Comparison of ENCODE assay signal across 1 cellular context in the genomic region with DNA sequence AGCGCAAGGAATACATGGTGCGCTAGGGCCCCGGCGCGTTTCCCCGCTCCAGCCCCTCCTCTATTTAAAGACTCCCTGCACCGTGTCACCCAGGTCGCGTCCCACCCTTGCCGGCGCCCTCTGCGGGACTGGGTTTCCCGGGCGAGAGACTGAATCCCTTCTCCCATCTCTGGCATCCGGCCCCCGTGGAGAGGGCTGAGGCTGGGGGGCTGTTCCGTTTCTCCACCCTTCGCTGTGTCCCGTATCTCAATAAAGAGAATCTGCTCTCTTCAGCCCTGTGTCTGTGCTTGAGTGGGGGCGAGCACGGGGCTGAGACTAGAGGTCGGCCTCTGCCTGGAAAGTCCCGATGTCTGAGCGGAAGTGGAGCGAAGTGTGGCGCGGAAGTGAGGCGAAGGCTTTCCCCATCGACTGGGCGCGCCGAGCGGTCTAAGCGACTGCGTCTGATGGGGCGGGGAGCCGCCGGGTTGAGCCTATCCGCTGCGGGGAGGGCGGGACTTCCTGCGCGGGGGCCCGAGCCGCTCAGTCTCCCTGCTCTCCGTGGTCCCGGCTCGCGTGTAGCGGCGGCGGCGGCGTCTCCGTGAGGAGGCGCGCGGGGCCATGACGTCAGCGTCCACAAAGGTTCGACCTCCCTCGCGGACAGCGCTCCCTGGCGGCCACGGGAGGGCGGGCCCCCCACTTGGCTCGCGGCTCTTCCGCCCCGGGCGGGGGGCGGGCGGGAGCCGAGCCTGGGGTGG.
TF ChIP-seq lines count a peak whose summit lies in the region.

No MANE protein-coding gene starts in this region.

TF ChIP-seq in K562, 482 proteins besides CTCF, POLR2A, EP300 and RAD21 (continues in another document):
- TF ChIP-seq SUPT5H (IDR thresholded peaks at IDR 0.05), result peak; percentile 88
- TF ChIP-seq MAZ (CRISPR knock-in tag; conservative IDR thresholded peaks at IDR 0.05 in 1 of 2, IDR thresholded peaks at IDR 0.05 in 1 of 2), result peak; percentile 90 to 94
- no peak for TF ChIP-seq ZNF347 (CRISPR knock-in tag; IDR thresholded peaks at IDR 0.05; ENCODE audit: low read depth)
- no peak for TF ChIP-seq ZNF175 (CRISPR knock-in tag; IDR thresholded peaks at IDR 0.05; ENCODE audit: low read depth)
- TF ChIP-seq ZNF408 (CRISPR knock-in tag; IDR thresholded peaks at IDR 0.05; ENCODE audit: low read depth), result no peak
- peak; percentile 90 for TF ChIP-seq CREB1 (IDR thresholded peaks at IDR 0.05)
- peak; percentile 91 for TF ChIP-seq CREB1 (CRISPR knock-in tag; IDR thresholded peaks at IDR 0.05)
- no peak for TF ChIP-seq NR3C1 (CRISPR knock-in tag; IDR thresholded peaks at IDR 0.05)
- TF ChIP-seq ZNF75A (CRISPR knock-in tag; IDR thresholded peaks at IDR 0.05), result no peak
- TF ChIP-seq, protein P1, sequence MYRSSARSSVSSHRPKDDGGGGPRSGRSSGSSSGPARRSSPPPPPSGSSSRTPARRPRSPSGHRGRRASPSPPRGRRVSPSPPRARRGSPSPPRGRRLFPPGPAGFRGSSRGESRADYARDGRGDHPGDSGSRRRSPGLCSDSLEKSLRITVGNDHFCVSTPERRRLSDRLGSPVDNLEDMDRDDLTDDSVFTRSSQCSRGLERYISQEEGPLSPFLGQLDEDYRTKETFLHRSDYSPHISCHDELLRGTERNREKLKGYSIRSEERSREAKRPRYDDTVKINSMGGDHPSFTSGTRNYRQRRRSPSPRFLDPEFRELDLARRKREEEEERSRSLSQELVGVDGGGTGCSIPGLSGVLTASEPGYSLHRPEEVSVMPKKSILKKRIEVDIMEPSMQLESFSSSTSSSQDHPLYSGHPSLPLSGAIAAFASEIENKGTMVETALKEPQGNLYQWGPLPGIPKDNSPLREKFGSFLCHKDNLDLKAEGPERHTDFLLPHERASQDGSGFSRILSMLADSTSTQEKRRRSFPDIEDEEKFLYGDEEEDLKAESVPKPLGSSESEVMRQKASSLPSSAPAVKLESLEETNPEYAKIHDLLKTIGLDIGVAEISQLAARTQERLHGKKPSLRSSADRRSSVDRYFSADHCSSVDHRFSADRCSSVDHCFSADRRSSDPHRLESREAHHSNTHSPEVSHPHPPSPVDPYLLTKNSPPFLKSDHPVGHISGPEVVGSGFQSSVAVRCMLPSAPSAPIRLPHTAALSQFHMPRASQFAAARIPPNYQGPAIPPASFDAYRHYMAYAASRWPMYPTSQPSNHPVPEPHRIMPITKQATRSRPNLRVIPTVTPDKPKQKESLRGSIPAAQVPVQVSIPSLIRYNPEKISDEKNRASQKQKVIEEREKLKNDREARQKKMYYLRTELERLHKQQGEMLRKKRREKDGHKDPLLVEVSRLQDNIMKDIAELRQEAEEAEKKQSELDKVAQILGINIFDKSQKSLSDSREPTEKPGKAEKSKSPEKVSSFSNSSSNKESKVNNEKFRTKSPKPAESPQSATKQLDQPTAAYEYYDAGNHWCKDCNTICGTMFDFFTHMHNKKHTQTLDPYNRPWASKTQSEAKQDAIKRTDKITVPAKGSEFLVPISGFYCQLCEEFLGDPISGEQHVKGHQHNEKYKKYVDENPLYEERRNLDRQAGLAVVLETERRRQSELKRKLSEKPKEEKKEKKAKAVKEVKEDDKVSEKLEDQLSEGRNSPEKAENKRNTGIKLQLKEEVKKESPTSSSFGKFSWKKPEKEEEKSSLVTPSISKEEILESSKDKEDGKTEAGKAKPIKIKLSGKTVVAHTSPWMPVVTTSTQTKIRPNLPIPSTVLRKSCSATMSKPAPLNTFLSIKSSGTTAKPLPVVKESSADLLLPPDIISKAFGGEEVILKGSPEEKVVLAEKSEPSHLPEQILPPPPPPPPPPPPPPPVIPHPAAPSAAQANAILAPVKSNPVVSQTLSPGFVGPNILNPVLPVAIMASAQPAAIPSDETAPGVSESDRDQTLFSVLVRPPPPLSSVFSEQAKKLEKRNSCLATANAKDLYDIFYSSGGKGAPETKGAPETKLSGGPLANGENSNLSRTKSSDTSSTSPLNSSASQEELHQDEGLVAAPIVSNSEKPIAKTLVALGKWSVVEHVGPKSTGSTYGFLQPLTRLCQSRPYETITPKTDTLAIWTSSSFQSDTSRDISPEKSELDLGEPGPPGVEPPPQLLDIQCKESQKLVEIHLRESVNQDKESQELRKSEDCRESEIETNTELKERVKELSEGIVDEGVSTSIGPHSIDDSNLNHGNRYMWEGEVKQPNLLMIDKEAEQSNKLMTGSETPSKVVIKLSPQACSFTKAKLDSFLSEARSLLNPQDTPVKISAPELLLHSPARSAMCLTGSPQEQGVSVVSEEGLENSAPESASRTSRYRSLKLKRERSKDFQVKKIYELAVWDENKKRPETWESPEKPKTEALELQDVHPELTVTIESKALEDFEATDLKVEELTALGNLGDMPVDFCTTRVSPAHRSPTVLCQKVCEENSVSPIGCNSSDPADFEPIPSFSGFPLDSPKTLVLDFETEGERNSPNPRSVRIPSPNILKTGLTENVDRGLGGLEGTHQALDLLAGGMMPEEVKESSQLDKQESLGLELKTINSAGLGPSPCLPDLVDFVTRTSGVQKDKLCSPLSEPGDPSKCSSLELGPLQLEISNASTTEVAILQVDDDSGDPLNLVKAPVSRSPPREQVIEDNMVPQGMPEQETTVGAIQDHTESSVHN (IDR thresholded peaks at IDR 0.05; ENCODE audit: borderline replicate concordance in 1 of 2, low read depth in 1 of 2), result no peak
- TF ChIP-seq ELF1 (tag; IDR thresholded peaks at IDR 0.05), result peak; percentile 80
- TF ChIP-seq, protein P2, sequence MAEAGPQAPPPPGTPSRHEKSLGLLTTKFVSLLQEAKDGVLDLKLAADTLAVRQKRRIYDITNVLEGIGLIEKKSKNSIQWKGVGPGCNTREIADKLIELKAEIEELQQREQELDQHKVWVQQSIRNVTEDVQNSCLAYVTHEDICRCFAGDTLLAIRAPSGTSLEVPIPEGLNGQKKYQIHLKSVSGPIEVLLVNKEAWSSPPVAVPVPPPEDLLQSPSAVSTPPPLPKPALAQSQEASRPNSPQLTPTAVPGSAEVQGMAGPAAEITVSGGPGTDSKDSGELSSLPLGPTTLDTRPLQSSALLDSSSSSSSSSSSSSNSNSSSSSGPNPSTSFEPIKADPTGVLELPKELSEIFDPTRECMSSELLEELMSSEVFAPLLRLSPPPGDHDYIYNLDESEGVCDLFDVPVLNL (CRISPR knock-in tag; IDR thresholded peaks at IDR 0.05; ENCODE audit: low read depth), result no peak
- TF ChIP-seq, protein P3, sequence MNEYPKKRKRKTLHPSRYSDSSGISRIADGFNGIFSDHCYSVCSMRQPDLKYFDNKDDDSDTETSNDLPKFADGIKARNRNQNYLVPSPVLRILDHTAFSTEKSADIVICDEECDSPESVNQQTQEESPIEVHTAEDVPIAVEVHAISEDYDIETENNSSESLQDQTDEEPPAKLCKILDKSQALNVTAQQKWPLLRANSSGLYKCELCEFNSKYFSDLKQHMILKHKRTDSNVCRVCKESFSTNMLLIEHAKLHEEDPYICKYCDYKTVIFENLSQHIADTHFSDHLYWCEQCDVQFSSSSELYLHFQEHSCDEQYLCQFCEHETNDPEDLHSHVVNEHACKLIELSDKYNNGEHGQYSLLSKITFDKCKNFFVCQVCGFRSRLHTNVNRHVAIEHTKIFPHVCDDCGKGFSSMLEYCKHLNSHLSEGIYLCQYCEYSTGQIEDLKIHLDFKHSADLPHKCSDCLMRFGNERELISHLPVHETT (CRISPR knock-in tag; conservative IDR thresholded peaks at IDR 0.05 in 1 of 2, IDR thresholded peaks at IDR 0.05 in 1 of 2), result peak in 1 of 2 experiments; percentile 100; a peak in 2 of 4 replicates
- no peak for TF ChIP-seq ZNF584 (CRISPR knock-in tag; IDR thresholded peaks at IDR 0.05; ENCODE audit: low read depth)
- TF ChIP-seq TRIM24 (IDR thresholded peaks at IDR 0.05), result no peak
- peak; percentile 54 for TF ChIP-seq C11orf30 (IDR thresholded peaks at IDR 0.05; ENCODE audit: low read depth)
- no peak for TF ChIP-seq KAT8 (IDR thresholded peaks at IDR 0.05; ENCODE audit: low read depth)
- no peak for TF ChIP-seq TFAM (CRISPR knock-in tag; conservative IDR thresholded peaks at IDR 0.05)
- TF ChIP-seq, protein P4, sequence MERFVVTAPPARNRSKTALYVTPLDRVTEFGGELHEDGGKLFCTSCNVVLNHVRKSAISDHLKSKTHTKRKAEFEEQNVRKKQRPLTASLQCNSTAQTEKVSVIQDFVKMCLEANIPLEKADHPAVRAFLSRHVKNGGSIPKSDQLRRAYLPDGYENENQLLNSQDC (CRISPR knock-in tag; IDR thresholded peaks at IDR 0.05), result no peak
- TF ChIP-seq, protein P5, sequence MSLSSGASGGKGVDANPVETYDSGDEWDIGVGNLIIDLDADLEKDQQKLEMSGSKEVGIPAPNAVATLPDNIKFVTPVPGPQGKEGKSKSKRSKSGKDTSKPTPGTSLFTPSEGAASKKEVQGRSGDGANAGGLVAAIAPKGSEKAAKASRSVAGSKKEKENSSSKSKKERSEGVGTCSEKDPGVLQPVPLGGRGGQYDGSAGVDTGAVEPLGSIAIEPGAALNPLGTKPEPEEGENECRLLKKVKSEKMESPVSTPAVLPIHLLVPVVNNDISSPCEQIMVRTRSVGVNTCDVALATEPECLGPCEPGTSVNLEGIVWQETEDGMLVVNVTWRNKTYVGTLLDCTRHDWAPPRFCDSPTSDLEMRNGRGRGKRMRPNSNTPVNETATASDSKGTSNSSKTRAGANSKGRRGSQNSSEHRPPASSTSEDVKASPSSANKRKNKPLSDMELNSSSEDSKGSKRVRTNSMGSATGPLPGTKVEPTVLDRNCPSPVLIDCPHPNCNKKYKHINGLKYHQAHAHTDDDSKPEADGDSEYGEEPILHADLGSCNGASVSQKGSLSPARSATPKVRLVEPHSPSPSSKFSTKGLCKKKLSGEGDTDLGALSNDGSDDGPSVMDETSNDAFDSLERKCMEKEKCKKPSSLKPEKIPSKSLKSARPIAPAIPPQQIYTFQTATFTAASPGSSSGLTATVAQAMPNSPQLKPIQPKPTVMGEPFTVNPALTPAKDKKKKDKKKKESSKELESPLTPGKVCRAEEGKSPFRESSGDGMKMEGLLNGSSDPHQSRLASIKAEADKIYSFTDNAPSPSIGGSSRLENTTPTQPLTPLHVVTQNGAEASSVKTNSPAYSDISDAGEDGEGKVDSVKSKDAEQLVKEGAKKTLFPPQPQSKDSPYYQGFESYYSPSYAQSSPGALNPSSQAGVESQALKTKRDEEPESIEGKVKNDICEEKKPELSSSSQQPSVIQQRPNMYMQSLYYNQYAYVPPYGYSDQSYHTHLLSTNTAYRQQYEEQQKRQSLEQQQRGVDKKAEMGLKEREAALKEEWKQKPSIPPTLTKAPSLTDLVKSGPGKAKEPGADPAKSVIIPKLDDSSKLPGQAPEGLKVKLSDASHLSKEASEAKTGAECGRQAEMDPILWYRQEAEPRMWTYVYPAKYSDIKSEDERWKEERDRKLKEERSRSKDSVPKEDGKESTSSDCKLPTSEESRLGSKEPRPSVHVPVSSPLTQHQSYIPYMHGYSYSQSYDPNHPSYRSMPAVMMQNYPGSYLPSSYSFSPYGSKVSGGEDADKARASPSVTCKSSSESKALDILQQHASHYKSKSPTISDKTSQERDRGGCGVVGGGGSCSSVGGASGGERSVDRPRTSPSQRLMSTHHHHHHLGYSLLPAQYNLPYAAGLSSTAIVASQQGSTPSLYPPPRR (CRISPR knock-in tag; IDR thresholded peaks at IDR 0.05; ENCODE audit: borderline replicate concordance), result no peak
- no peak for TF ChIP-seq NCOA6 (IDR thresholded peaks at IDR 0.05)
- TF ChIP-seq, protein P6, sequence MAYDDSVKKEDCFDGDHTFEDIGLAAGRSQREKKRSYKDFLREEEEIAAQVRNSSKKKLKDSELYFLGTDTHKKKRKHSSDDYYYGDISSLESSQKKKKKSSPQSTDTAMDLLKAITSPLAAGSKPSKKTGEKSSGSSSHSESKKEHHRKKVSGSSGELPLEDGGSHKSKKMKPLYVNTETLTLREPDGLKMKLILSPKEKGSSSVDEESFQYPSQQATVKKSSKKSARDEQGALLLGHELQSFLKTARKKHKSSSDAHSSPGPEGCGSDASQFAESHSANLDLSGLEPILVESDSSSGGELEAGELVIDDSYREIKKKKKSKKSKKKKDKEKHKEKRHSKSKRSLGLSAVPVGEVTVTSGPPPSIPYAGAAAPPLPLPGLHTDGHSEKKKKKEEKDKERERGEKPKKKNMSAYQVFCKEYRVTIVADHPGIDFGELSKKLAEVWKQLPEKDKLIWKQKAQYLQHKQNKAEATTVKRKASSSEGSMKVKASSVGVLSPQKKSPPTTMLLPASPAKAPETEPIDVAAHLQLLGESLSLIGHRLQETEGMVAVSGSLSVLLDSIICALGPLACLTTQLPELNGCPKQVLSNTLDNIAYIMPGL (CRISPR knock-in tag; IDR thresholded peaks at IDR 0.05), result no peak
- 0 out of 2 replicates have a peak, but pooled peaks have one; percentile 44 for TF ChIP-seq ZKSCAN1 (IDR thresholded peaks at IDR 0.05; ENCODE audit: low read depth, low read length)
- TF ChIP-seq, protein P7, sequence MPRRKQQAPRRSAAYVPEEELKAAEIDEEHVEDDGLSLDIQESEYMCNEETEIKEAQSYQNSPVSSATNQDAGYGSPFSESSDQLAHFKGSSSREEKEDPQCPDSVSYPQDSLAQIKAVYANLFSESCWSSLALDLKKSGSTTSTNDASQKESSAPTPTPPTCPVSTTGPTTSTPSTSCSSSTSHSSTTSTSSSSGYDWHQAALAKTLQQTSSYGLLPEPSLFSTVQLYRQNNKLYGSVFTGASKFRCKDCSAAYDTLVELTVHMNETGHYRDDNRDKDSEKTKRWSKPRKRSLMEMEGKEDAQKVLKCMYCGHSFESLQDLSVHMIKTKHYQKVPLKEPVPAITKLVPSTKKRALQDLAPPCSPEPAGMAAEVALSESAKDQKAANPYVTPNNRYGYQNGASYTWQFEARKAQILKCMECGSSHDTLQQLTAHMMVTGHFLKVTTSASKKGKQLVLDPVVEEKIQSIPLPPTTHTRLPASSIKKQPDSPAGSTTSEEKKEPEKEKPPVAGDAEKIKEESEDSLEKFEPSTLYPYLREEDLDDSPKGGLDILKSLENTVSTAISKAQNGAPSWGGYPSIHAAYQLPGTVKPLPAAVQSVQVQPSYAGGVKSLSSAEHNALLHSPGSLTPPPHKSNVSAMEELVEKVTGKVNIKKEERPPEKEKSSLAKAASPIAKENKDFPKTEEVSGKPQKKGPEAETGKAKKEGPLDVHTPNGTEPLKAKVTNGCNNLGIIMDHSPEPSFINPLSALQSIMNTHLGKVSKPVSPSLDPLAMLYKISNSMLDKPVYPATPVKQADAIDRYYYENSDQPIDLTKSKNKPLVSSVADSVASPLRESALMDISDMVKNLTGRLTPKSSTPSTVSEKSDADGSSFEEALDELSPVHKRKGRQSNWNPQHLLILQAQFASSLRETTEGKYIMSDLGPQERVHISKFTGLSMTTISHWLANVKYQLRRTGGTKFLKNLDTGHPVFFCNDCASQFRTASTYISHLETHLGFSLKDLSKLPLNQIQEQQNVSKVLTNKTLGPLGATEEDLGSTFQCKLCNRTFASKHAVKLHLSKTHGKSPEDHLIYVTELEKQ (CRISPR knock-in tag; IDR thresholded peaks at IDR 0.05), result no peak
- TF ChIP-seq, protein P8, sequence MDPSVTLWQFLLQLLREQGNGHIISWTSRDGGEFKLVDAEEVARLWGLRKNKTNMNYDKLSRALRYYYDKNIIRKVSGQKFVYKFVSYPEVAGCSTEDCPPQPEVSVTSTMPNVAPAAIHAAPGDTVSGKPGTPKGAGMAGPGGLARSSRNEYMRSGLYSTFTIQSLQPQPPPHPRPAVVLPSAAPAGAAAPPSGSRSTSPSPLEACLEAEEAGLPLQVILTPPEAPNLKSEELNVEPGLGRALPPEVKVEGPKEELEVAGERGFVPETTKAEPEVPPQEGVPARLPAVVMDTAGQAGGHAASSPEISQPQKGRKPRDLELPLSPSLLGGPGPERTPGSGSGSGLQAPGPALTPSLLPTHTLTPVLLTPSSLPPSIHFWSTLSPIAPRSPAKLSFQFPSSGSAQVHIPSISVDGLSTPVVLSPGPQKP (CRISPR knock-in tag; IDR thresholded peaks at IDR 0.05), result no peak
- TF ChIP-seq EHMT2 (IDR thresholded peaks at IDR 0.05), result no peak
- TF ChIP-seq GABPB1 (CRISPR knock-in tag; IDR thresholded peaks at IDR 0.05), result peak; percentile 95
